Comparison of ENCODE assay signal across 8 cellular contexts in the genomic region with DNA sequence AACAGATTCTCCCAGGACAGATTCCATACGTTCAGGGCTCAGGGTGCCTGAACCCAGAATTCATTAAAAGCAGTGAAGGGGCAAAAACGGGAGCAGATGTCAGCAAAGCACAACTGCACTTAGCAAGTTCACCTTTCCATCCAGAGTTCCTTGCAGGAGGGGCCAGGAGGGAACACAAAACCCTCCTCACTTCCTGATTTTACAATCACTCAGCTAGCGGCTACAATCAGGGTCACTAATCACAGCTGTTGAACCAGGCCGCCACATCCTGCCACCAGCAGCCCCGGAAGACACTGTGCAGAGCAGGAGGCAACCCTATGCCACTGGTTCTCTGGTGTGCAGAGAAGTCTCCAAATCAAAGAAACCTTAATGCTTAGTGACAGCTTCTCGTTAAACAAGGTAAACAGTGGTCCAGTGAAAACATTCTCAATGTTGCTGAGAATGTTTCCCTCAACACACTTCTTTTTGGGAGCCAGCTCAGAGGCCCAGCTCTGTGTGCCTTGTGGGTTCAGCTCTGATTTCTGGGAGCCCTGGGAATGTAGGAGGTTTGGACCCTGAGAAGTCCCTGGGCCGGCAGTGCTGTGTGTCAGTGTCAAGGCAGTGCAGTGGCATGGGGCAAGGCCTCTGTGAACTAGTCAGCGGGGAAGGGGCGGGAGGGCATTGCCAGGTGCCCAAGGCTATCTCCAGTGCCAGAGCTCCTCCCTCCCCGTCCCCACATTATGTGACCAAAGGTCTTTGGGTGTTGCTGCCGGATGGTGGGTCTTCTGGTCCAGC. TPM values are rescaled to one million over a fixed set of nuclear protein-coding genes. Genes with fewer than 3 reads are reported as not detected.
DNase-seq lines count a peak whose midpoint lies in the region; ATAC-seq and TF ChIP-seq lines count a peak whose summit lies in the region.

No MANE protein-coding gene starts in this region.

- TF ChIP-seq CTCF in brain microvascular endothelial cell (IDR thresholded peaks at IDR 0.05; ENCODE audit: low read depth, low read length, missing control alignments) (no peak), lung (IDR thresholded peaks at IDR 0.05; ENCODE audit: control extremely low read depth, extremely low read depth) (no peak)

- ATAC-seq in GM21423 (IDR thresholded peaks at IDR 0.05; ENCODE audit: unreplicated experiment), result peak; percentile 54
- ATAC-seq in lung (ENCODE audit: insufficient read depth, low FRiP score), result no peak

- H3K9me3 ChIP-seq in lung (ENCODE audit: control insufficient read depth in 2 of 2, insufficient read depth in 1 of 2, low read length in 1 of 2) (no peaks in the 10 kb centered on the region), thymus (ENCODE audit: control insufficient read depth) (no peaks in the 10 kb centered on the region)

- H3K27ac ChIP-seq in brain microvascular endothelial cell (peak overlapping the region; percentile 91), lung (ENCODE audit: low read depth in 1 of 2, low read length in 1 of 2) (peak overlapping the region; percentile 62 to 84), thymus (ENCODE audit: low read depth) (peak overlapping the region; percentile 99)

- H3K4me3 ChIP-seq in brain microvascular endothelial cell (ENCODE audit: low read depth, low read length) (no peak overlapping the region), lung (no peak overlapping the region), thymus (ENCODE audit: low read length) (peak overlapping the region; percentile 14)

- H3K36me3 ChIP-seq in brain microvascular endothelial cell (replicated peaks), result no peaks in the 10 kb centered on the region
- no peaks in the 10 kb centered on the region for H3K36me3 ChIP-seq in lung (ENCODE audit: control insufficient read depth in 2 of 2, insufficient read depth in 2 of 2, low read length in 2 of 2)
- no peaks in the 10 kb centered on the region for H3K36me3 ChIP-seq in thymus (ENCODE audit: control insufficient read depth, insufficient read depth)

- DNase-seq in GF-D8 (lab: John Stamatoyannopoulos, UW) (peak; percentile 88), HT1080 (ENCODE audit: low read depth) (peak; percentile 88), T-helper 2 cell (peak in 4 of 5 experiments; percentile 28 to 97 (median 60)), brain microvascular endothelial cell (no peak), lung (ENCODE audit: low spot score) (no peak), COLO829 (ENCODE audit: low spot score) (no peak)

- H3K4me1 ChIP-seq in lung (ENCODE audit: control insufficient read depth in 2 of 2, insufficient read depth in 2 of 2, low read length in 2 of 2), result peaks cover 2 to 7% of the 10 kb centered on the region in 2 donors
- H3K4me1 ChIP-seq in thymus (ENCODE audit: control insufficient read depth, insufficient read depth, low read length), result peaks cover 56% of the 10 kb centered on the region

- H3K27me3 ChIP-seq in brain microvascular endothelial cell (replicated peaks), result no peaks in the 10 kb centered on the region
- no peaks in the 10 kb centered on the region for H3K27me3 ChIP-seq in lung (ENCODE audit: control insufficient read depth, insufficient read depth)
- H3K27me3 ChIP-seq in thymus (ENCODE audit: control insufficient read depth, insufficient read depth), result no peaks in the 10 kb centered on the region

- 43 to 63% methylated on average over 11 of the region's 11 CpGs for WGBS in lung, 2 donors
- 35% methylated on average over 11 of the region's 11 CpGs for WGBS in thymus

- in situ Hi-C loops in brain microvascular endothelial cell (cut with HindIII; ENCODE audit: low pct_ligation_motif_present, low sequenced_read_pairs), result no loop called here

RNA-seq across cellular contexts. Expression of a gene that starts 54.5 kb away (rescaled TPM):
- total RNA-seq in HT1080 (2014; rRNA removed; shearing (Covaris generic)), result 3.6 and 4.2 TPM in 2 replicates
- 6.6 TPM in 2 replicates for polyA plus RNA-seq in HT1080 (2015; cell fraction: cytosol; rRNA removed)
- polyA plus RNA-seq in HT1080 (2015; cell fraction: nucleus; rRNA removed), result 14.8 and 17.6 TPM in 2 replicates
- total RNA-seq in lung, result 1 to 10 TPM; 7.0 to 8.3 TPM
- 10 to 100 TPM in 1 of 2 donors, 1 to 10 TPM in 1; 5.9 to 17.6 TPM for polyA plus RNA-seq in lung
- 48.3 TPM for polyA plus RNA-seq in thymus

Comparison
In these comparisons a context has a peak if more than half of its experiments do, and no peak if none do; other contexts are left out.
1. DNase-seq: peak in GF-D8 (single experiment), HT1080 (single experiment) and T-helper 2 cell (4 of 5); none in brain microvascular endothelial cell (single experiment), lung (single experiment) and COLO829 (single experiment).
2. Peak in every context shown above with its lines, with median percentiles within 50 percentile points of each other: H3K27ac ChIP-seq.